ENCODE assay signal across 13 cellular contexts in the genomic region with DNA sequence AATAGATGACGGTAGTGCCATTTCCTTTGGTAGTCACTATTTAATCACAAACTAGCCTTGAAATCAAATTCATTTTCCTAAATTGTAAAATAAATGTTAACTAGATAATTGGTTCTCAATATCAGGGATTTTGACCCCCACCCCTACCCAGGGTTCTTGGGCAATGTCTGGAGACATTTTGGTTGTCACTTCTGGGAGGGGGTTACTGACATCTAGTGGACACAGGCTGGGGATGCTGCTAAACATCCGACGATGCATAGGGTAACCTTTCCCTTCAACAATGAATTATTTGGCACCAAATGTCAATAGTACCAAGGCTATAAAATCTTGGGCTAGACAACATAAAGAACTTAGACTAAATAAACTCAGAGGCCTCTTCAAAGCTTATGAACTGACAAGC.
A peak's percentile ranks its signal among the peaks of the same experiment; 100 is the strongest.
DNase-seq lines count a peak whose midpoint lies in the region; ATAC-seq and TF ChIP-seq lines count a peak whose summit lies in the region.
"Had no signal": no experiment of that assay in that cellular context is flagged by ENCODE, and none has a peak within 500 bp of the region (broad histone marks: within the 10 kb centered on the region; RNA-seq: fewer than 3 reads in every experiment).

No MANE protein-coding gene starts in this region.

- TF ChIP-seq CTCF in GM23338 (conservative IDR thresholded peaks at IDR 0.05; ENCODE audit: low read depth in 2 of 2), result peak; percentile 61 to 73

- no peaks in the 10 kb centered on the region for H3K4me1 ChIP-seq in GM23338 (ENCODE audit: insufficient read depth)
- H3K4me1 ChIP-seq: right atrium auricular region had no signal

- peak; percentile 62 for ATAC-seq in GM23338
- no peak for ATAC-seq in GM19467 (IDR thresholded peaks at IDR 0.05; ENCODE audit: unreplicated experiment)

- H3K27me3 Mint-ChIP-seq in GM23338 (ENCODE audit: insufficient read depth, low read depth, poor library complexity), result no peaks in the 10 kb centered on the region
- H3K27me3 Mint-ChIP-seq: activated naive CD8-positive, alpha-beta T cell had no signal

- H3K4me3 ChIP-seq in GM23338 (no peak overlapping the region), MG63 (no peak overlapping the region)
- H3K4me3 ChIP-seq: coronary artery, right atrium auricular region had no signal

- H3F3A ChIP-seq in GM23338 (replicated peaks; ENCODE audit: low read depth), result no peaks in the 10 kb centered on the region

- H4K20me1 ChIP-seq in GM23338 (replicated peaks; ENCODE audit: insufficient read depth), result no peaks in the 10 kb centered on the region

- H3K36me3 ChIP-seq in GM23338 (ENCODE audit: insufficient read depth), result no peaks in the 10 kb centered on the region
- H3K36me3 ChIP-seq in MG63, result no peaks in the 10 kb centered on the region
- H3K36me3 ChIP-seq: right atrium auricular region had no signal

- no peaks in the 10 kb centered on the region for H3K27me3 ChIP-seq in GM23338 (ENCODE audit: insufficient read depth)
- H3K27me3 ChIP-seq in MG63, result no peaks in the 10 kb centered on the region
- H3K27me3 ChIP-seq: right atrium auricular region had no signal

- in situ Hi-C loops in SK-MEL-5 (cut with HindIII; ENCODE audit: low pct_unique_long_range_greater_than_20kb, low sequenced_read_pairs), result no loop called here

- H3K9me3 ChIP-seq in MG63, result no peaks in the 10 kb centered on the region
- H3K9me3 ChIP-seq: right atrium auricular region had no signal

- no peak overlapping the region for H3K27ac ChIP-seq in GM23338 (ENCODE audit: low read depth)
- H3K27ac ChIP-seq: coronary artery, right atrium auricular region had no signal

- no peak overlapping the region for H3K4me2 ChIP-seq in GM23338

- H3K9me2 ChIP-seq in GM23338 (ENCODE audit: insufficient read depth), result no peaks in the 10 kb centered on the region

- no peak overlapping the region for H3K4me3 Mint-ChIP-seq in GM23338
- H3K4me3 Mint-ChIP-seq: activated naive CD8-positive, alpha-beta T cell had no signal

- H3K9me3 Mint-ChIP-seq in GM23338, result no peaks in the 10 kb centered on the region

- H3K79me2 ChIP-seq in GM23338 (replicated peaks; ENCODE audit: insufficient read depth), result no peaks in the 10 kb centered on the region

- H3K36me3 Mint-ChIP-seq in GM23338 (ENCODE audit: low read depth), result no peaks in the 10 kb centered on the region
- H3K36me3 Mint-ChIP-seq: activated naive CD8-positive, alpha-beta T cell had no signal

- H3K4me1 Mint-ChIP-seq in GM23338, result peaks cover 12% of the 10 kb centered on the region; the same call in 2 of the 3 replicates

- DNase-seq in COLO829 (ENCODE audit: low spot score), result peak; percentile 1
- DNase-seq in GM23338 (ENCODE audit: low spot score), result peak; percentile 33
- DNase-seq in SK-MEL-5 (ENCODE audit: low read depth, low spot score), result peak; percentile 17
- DNase-seq in iPS-NIHi11 (ENCODE audit: low spot score), result peak; percentile 15
- no peak for DNase-seq in MG63
- no peak for DNase-seq in NCI-H446 treated with DMSO at 0.1 percent for 48 hours (lab: John Stamatoyannopoulos, UW)
- DNase-seq in DMS79 treated with DMSO at 0.1 percent for 48 hours (lab: John Stamatoyannopoulos, UW), result no peak
- DNase-seq: NCI-H1930, T1000 had no signal

- no peak overlapping the region for H2AFZ ChIP-seq in GM23338

- H3K27ac Mint-ChIP-seq in GM23338, result no peak overlapping the region
- H3K27ac Mint-ChIP-seq: activated naive CD8-positive, alpha-beta T cell had no signal

TF ChIP-seq in GM23338, 12 proteins besides CTCF, POLR2A, EP300 and RAD21 (continues in another document):
- no peak for TF ChIP-seq NANOG (IDR thresholded peaks at IDR 0.05; ENCODE audit: borderline replicate concordance)
- TF ChIP-seq EZH2phosphoT487 (IDR thresholded peaks at IDR 0.05; ENCODE audit: unreplicated experiment), result no peak
- TF ChIP-seq, protein P1, sequence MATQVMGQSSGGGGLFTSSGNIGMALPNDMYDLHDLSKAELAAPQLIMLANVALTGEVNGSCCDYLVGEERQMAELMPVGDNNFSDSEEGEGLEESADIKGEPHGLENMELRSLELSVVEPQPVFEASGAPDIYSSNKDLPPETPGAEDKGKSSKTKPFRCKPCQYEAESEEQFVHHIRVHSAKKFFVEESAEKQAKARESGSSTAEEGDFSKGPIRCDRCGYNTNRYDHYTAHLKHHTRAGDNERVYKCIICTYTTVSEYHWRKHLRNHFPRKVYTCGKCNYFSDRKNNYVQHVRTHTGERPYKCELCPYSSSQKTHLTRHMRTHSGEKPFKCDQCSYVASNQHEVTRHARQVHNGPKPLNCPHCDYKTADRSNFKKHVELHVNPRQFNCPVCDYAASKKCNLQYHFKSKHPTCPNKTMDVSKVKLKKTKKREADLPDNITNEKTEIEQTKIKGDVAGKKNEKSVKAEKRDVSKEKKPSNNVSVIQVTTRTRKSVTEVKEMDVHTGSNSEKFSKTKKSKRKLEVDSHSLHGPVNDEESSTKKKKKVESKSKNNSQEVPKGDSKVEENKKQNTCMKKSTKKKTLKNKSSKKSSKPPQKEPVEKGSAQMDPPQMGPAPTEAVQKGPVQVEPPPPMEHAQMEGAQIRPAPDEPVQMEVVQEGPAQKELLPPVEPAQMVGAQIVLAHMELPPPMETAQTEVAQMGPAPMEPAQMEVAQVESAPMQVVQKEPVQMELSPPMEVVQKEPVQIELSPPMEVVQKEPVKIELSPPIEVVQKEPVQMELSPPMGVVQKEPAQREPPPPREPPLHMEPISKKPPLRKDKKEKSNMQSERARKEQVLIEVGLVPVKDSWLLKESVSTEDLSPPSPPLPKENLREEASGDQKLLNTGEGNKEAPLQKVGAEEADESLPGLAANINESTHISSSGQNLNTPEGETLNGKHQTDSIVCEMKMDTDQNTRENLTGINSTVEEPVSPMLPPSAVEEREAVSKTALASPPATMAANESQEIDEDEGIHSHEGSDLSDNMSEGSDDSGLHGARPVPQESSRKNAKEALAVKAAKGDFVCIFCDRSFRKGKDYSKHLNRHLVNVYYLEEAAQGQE (IDR thresholded peaks at IDR 0.05; ENCODE audit: unreplicated experiment), result no peak
- TF ChIP-seq POLR2AphosphoS5 (IDR thresholded peaks at IDR 0.05; ENCODE audit: low read depth), result no peak
- TF ChIP-seq ZNF331 (CRISPR knock-in tag; IDR thresholded peaks at IDR 0.05; ENCODE audit: low read depth), result no peak
- no peak for TF ChIP-seq CREB1 (CRISPR knock-in tag; IDR thresholded peaks at IDR 0.05; ENCODE audit: low read depth)
- TF ChIP-seq, protein P2, sequence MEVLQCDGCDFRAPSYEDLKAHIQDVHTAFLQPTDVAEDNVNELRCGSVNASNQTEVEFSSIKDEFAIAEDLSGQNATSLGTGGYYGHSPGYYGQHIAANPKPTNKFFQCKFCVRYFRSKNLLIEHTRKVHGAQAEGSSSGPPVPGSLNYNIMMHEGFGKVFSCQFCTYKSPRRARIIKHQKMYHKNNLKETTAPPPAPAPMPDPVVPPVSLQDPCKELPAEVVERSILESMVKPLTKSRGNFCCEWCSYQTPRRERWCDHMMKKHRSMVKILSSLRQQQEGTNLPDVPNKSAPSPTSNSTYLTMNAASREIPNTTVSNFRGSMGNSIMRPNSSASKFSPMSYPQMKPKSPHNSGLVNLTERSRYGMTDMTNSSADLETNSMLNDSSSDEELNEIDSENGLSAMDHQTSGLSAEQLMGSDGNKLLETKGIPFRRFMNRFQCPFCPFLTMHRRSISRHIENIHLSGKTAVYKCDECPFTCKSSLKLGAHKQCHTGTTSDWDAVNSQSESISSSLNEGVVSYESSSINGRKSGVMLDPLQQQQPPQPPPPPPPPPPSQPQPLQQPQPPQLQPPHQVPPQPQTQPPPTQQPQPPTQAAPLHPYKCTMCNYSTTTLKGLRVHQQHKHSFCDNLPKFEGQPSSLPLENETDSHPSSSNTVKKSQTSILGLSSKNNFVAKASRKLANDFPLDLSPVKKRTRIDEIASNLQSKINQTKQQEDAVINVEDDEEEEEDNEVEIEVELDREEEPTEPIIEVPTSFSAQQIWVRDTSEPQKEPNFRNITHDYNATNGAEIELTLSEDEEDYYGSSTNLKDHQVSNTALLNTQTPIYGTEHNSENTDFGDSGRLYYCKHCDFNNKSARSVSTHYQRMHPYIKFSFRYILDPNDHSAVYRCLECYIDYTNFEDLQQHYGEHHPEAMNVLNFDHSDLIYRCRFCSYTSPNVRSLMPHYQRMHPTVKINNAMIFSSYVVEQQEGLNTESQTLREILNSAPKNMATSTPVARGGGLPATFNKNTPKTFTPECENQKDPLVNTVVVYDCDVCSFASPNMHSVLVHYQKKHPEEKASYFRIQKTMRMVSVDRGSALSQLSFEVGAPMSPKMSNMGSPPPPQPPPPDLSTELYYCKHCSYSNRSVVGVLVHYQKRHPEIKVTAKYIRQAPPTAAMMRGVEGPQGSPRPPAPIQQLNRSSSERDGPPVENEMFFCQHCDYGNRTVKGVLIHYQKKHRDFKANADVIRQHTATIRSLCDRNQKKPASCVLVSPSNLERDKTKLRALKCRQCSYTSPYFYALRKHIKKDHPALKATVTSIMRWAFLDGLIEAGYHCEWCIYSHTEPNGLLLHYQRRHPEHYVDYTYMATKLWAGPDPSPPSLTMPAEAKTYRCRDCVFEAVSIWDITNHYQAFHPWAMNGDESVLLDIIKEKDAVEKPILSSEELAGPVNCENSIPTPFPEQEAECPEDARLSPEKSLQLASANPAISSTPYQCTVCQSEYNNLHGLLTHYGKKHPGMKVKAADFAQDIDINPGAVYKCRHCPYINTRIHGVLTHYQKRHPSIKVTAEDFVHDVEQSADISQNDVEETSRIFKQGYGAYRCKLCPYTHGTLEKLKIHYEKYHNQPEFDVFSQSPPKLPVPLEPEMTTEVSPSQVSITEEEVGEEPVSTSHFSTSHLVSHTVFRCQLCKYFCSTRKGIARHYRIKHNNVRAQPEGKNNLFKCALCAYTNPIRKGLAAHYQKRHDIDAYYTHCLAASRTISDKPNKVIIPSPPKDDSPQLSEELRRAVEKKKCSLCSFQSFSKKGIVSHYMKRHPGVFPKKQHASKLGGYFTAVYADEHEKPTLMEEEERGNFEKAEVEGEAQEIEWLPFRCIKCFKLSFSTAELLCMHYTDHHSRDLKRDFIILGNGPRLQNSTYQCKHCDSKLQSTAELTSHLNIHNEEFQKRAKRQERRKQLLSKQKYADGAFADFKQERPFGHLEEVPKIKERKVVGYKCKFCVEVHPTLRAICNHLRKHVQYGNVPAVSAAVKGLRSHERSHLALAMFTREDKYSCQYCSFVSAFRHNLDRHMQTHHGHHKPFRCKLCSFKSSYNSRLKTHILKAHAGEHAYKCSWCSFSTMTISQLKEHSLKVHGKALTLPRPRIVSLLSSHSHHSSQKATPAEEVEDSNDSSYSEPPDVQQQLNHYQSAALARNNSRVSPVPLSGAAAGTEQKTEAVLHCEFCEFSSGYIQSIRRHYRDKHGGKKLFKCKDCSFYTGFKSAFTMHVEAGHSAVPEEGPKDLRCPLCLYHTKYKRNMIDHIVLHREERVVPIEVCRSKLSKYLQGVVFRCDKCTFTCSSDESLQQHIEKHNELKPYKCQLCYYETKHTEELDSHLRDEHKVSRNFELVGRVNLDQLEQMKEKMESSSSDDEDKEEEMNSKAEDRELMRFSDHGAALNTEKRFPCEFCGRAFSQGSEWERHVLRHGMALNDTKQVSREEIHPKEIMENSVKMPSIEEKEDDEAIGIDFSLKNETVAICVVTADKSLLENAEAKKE (CRISPR knock-in tag; IDR thresholded peaks at IDR 0.05), result no peak
- no peak for TF ChIP-seq ZNF114 (CRISPR knock-in tag; IDR thresholded peaks at IDR 0.05)
- no peak for TF ChIP-seq EZH2 (IDR thresholded peaks at IDR 0.05; ENCODE audit: low read depth, unreplicated experiment)

Comparison
In these comparisons a context has a peak if more than half of its experiments do, and no peak if none do; other contexts are left out.
1. DNase-seq: peak in COLO829 (single experiment), GM23338 (single experiment), SK-MEL-5 (single experiment) and iPS-NIHi11 (single experiment); none in MG63 (single experiment), NCI-H446 treated with DMSO at 0.1 percent for 48 hours (single experiment) and DMS79 treated with DMSO at 0.1 percent for 48 hours (single experiment).